In the genomic region with DNA sequence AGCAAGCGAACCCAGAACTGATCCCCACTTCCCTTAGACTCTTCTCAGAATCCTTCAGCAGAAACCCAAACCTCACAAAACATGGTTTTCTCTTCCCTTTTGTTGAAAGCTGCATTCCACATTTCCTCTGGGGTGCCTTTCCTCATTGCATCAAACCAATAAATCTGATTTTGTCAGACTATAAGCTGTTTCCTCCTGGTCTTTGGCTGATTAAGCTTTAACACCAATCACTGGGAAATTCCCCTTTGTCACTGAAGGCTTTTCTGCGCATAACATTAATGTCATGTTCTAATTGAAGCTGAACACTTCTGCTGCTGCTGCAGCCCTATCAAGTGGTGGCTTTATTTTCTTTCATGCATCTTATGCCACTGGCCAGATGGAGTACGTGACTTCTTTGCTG, we compare ENCODE assay signal across 17 cellular contexts.
DNase-seq lines count a peak whose midpoint lies in the region; ATAC-seq and TF ChIP-seq lines count a peak whose summit lies in the region.
"Had no signal": no experiment of that assay in that cellular context is flagged by ENCODE, and none has a peak within 500 bp of the region (broad histone marks: within the 10 kb centered on the region; RNA-seq: fewer than 3 reads in every experiment).

No MANE protein-coding gene starts in this region.

- peaks cover 6% of the 10 kb centered on the region for H3K27me3 Mint-ChIP-seq in activated T-cell treated with anti-CD3 and anti-CD28 coated beads, Interleukin-2, amount 50 U/mL, for 72 hours (ENCODE audit: low read depth)

- no peaks in the 10 kb centered on the region for H3K9me3 Mint-ChIP-seq in activated T-cell treated with anti-CD3 and anti-CD28 coated beads, Interleukin-2, amount 50 U/mL, for 72 hours

- DNase-seq in A172 (ENCODE audit: low spot score): peak; percentile 14
- DNase-seq in KBM-7: peak; percentile 26
- DNase-seq in mesenchymal stem cell: peak; percentile 7
- DNase-seq in SK-N-DZ (ENCODE audit: low spot score): no peak
- DNase-seq in activated naive CD4-positive, alpha-beta T cell (lab: John Stamatoyannopoulos, UW): no peak
- DNase-seq in activated T-cell treated with anti-CD3 and anti-CD28 coated beads, Interleukin-2, amount 50 U/mL, for 72 hours: no peak
- no peak for DNase-seq in tibial artery
- DNase-seq: C1 segment of cervical spinal cord, GF-D8, H7, Karpas-422, MM.1S, NCI-H1105, NCI-H1694, NCI-H345, SHP77 had no signal

- no peak overlapping the region for H2BK120ac ChIP-seq in mesenchymal stem cell (ENCODE audit: low read depth, low read length)

- no peak for ATAC-seq in activated T-cell treated with anti-CD3 and anti-CD28 coated beads, Interleukin-2, amount 50 U/mL, for 72 hours (replicated peaks in 1 of 2)

- in situ Hi-C loops in KBM-7 (cut with MboI; ENCODE audit: low pct_unique_long_range_greater_than_20kb, low sequenced_read_pairs): no loop called here

- H3K9me3 ChIP-seq in OCI-LY3 (ENCODE audit: insufficient read depth, low read length) (no peaks in the 10 kb centered on the region), mesenchymal stem cell (ENCODE audit: control insufficient read depth, low read length) (no peaks in the 10 kb centered on the region), tibial artery (no peaks in the 10 kb centered on the region)

- H3K27ac ChIP-seq in OCI-LY3 (ENCODE audit: low read length) (no peak overlapping the region), mesenchymal stem cell (ENCODE audit: low read length, poor library complexity, severe bottlenecking) (no peak overlapping the region), tibial artery (no peak overlapping the region)

- H3K4me2 ChIP-seq in OCI-LY3 (ENCODE audit: low read length) (peak overlapping the region; percentile 58), mesenchymal stem cell (ENCODE audit: low read length, poor library complexity, severe bottlenecking) (no peak overlapping the region)

- no peaks in the 10 kb centered on the region for H3K4me1 Mint-ChIP-seq in activated T-cell treated with anti-CD3 and anti-CD28 coated beads, Interleukin-2, amount 50 U/mL, for 72 hours (ENCODE audit: low read depth)

- no peak overlapping the region for H4K8ac ChIP-seq in mesenchymal stem cell (ENCODE audit: low read length)

- H2AFZ ChIP-seq in OCI-LY3 (ENCODE audit: low read depth, low read length) (no peak overlapping the region), mesenchymal stem cell (ENCODE audit: low read depth, low read length) (no peak overlapping the region)

- WGBS in mesenchymal stem cell: 87% methylated on average over 3 of the region's 3 CpGs

- no peaks in the 10 kb centered on the region for H3K79me1 ChIP-seq in mesenchymal stem cell (replicated peaks; ENCODE audit: low read length, poor library complexity, severe bottlenecking)

- H3K4ac ChIP-seq in mesenchymal stem cell (ENCODE audit: low read depth in 1 of 2, low read length in 2 of 2): no peak overlapping the region

- no peaks in the 10 kb centered on the region for H3K36me3 Mint-ChIP-seq in activated T-cell treated with anti-CD3 and anti-CD28 coated beads, Interleukin-2, amount 50 U/mL, for 72 hours (ENCODE audit: insufficient read depth in 2 of 2)

- H3K27me3 ChIP-seq in OCI-LY3 (ENCODE audit: low read depth, low read length) (no peaks in the 10 kb centered on the region), mesenchymal stem cell (ENCODE audit: control insufficient read depth in 1 of 2, insufficient read depth in 1 of 2, low read length in 2 of 2) (no peaks in the 10 kb centered on the region), tibial artery (no peaks in the 10 kb centered on the region)

- no peak overlapping the region for H2BK15ac ChIP-seq in mesenchymal stem cell (ENCODE audit: low read depth, poor library complexity, severe bottlenecking)

- no peak overlapping the region for H3K18ac ChIP-seq in mesenchymal stem cell (ENCODE audit: low read depth in 1 of 2, low read length in 2 of 2)

- intact Hi-C loops in tibial artery (cut with DNase I; ENCODE audit: low total_unique reads): no loop called here

- no peak overlapping the region for H4K91ac ChIP-seq in mesenchymal stem cell (ENCODE audit: low read length)

- H3K4me1 ChIP-seq in OCI-LY3 (ENCODE audit: low read length) (peaks cover 12% of the 10 kb centered on the region), mesenchymal stem cell (ENCODE audit: control insufficient read depth, insufficient read depth, low read depth, low read length) (no peaks in the 10 kb centered on the region), tibial artery (no peaks in the 10 kb centered on the region)

- H3K4me3 ChIP-seq in OCI-LY3 (ENCODE audit: low read length) (peak overlapping the region; percentile 46), mesenchymal stem cell (ENCODE audit: insufficient read depth in 1 of 2, low read depth in 1 of 2, low read length in 2 of 2) (no peak overlapping the region), tibial artery (no peak overlapping the region)

- H2BK5ac ChIP-seq in mesenchymal stem cell (ENCODE audit: low read depth, low read length, poor library complexity, severe bottlenecking): no peak overlapping the region

- no peak overlapping the region for H3K23ac ChIP-seq in mesenchymal stem cell (ENCODE audit: low read length in 2 of 2)

- H3K36me3 ChIP-seq in OCI-LY3 (replicated peaks; ENCODE audit: low read depth, low read length): no peaks in the 10 kb centered on the region
- no peaks in the 10 kb centered on the region for H3K36me3 ChIP-seq in mesenchymal stem cell (ENCODE audit: control insufficient read depth in 1 of 2, insufficient read depth in 2 of 2, low read depth in 1 of 2, low read length in 2 of 2)
- no peaks in the 10 kb centered on the region for H3K36me3 ChIP-seq in tibial artery

- no peaks in the 10 kb centered on the region for H3K79me2 ChIP-seq in OCI-LY3 (ENCODE audit: low read length)

- H3K27ac Mint-ChIP-seq in activated T-cell treated with anti-CD3 and anti-CD28 coated beads, Interleukin-2, amount 50 U/mL, for 72 hours: no peak overlapping the region

- TF ChIP-seq CTCF in OCI-LY3 (IDR thresholded peaks at IDR 0.05; ENCODE audit: low read depth, low read length) (no peak), tibial artery (IDR thresholded peaks at IDR 0.05) (no peak)

- H3K4me3 Mint-ChIP-seq in activated T-cell treated with anti-CD3 and anti-CD28 coated beads, Interleukin-2, amount 50 U/mL, for 72 hours: no peak overlapping the region

- H2BK12ac ChIP-seq in mesenchymal stem cell (ENCODE audit: low read length in 2 of 2): no peak overlapping the region

- no peak overlapping the region for H3K14ac ChIP-seq in mesenchymal stem cell (ENCODE audit: low read length in 2 of 2)

- no peaks in the 10 kb centered on the region for H4K20me1 ChIP-seq in OCI-LY3 (ENCODE audit: insufficient read depth, low read length)

- no peak overlapping the region for H2AK5ac ChIP-seq in mesenchymal stem cell (ENCODE audit: low read length, severe bottlenecking)

- H3K9ac ChIP-seq in OCI-LY3 (ENCODE audit: low read length): no peak overlapping the region
- H3K9ac ChIP-seq in mesenchymal stem cell (ENCODE audit: low read length): no peak overlapping the region

Comparison
In these comparisons a context has a peak if more than half of its experiments do, and no peak if none do; other contexts are left out.
1. DNase-seq: peak in A172 (single experiment), KBM-7 (single experiment) and mesenchymal stem cell (single experiment); none in SK-N-DZ (single experiment), activated naive CD4-positive, alpha-beta T cell (0 of 4), activated T-cell treated with anti-CD3 and anti-CD28 coated beads, Interleukin-2, amount 50 U/mL, for 72 hours (0 of 2) and tibial artery (0 of 2).